In the genomic region with DNA sequence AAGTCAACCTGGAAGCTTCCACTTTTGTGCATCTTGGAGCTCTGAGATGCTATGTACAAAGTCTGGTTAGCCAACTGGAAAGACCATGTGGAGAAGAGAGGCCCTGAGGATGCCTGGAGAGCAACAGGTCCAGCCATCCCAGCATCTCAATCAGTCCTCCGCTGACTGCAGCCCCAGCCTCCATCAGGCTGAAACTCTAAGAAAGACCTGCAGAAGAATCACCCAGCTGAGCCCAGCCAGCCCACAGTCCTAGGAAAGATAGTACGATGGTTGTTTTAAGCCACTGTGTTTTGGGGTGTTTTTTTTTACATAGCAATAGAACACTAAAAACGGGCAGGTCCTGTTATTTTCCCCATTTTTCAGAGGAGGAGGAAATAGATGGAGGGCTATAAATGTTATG, we compare ENCODE assay signal across 36 cellular contexts.
"Had no signal": no experiment of that assay in that cellular context is flagged by ENCODE, and none has a peak within 500 bp of the region (broad histone marks: within the 10 kb centered on the region; RNA-seq: fewer than 3 reads in every experiment).

No MANE protein-coding gene starts in this region.

- H3K9me3 ChIP-seq: MG63 had no signal

- H3K27me3 ChIP-seq: MG63 had no signal

- H3K36me3 ChIP-seq: MG63 had no signal

- DNase-seq: Kasumi-1, MG63, MM.1S, MV-4-11, NCI-H1048, NCI-H1092, NCI-H1092 treated with DMSO at 0.1 percent for 48 hours, NCI-H1105, NCI-H1105 treated with DMSO at 0.1 percent for 48 hours, NCI-H1417, NCI-H1417 treated with DMSO at 0.1 percent for 48 hours, NCI-H1436, NCI-H1436 treated with DMSO at 0.1 percent for 48 hours, NCI-H146, NCI-H1694, NCI-H1694 treated with DMSO at 0.1 percent for 48 hours, NCI-H187, NCI-H187 treated with DMSO at 0.1 percent for 48 hours, NCI-H1930, NCI-H2029, NCI-H2029 treated with DMSO at 0.1 percent for 48 hours, NCI-H2081, NCI-H2081 treated with DMSO at 0.1 percent for 48 hours, NCI-H2107, NCI-H2171, NCI-H2171 treated with DMSO at 0.1 percent for 48 hours, NCI-H2227 treated with DMSO at 0.1 percent for 48 hours, NCI-H226, NCI-H345, NCI-H446, NCI-H446 treated with DMSO at 0.1 percent for 48 hours, NCI-H510A, NCI-H510A treated with DMSO at 0.1 percent for 48 hours, NCI-H524, NCI-H524 treated with DMSO at 0.1 percent for 48 hours, NCI-H526 had no signal

- H3K4me3 ChIP-seq: MG63 had no signal
